Comparison of ENCODE assay signal across 8 cellular contexts in the genomic region with DNA sequence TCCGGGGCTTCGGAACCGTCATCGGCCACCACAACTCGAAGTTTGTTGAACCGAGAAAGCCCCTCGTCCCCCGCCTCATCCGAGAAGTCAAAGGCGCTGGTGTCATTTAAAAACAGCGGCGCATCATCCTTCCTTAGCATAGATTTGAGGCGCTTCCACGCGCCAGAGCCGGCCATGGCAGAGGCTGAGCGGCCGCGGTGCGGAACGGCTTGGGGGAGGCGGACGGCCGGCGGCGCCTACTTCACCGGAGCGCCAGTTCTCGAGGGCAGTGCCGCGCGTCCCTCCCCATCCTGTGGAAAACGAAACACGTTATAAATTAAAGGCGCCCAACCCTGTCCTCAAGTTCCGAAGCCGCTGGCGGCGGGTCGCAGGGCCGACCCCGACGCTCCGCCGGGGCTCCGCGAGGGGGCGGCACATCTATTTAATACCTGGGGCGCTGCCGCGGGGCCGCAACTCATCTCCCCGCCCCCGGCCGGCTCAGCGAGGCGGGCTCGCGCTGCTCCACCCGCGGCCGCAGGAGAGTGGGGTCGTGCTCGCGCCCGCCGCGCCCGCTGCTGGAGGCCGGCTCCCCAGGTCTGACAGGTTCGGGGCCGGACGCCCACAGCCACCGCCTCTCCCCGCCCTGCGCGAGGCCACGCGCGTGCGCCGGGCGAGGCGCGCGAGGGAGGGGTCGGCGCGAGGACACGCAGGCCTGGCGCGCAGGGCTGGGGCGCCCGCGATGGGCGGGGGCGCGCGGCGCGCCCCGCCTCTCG. TPM values are rescaled to one million over a fixed set of nuclear protein-coding genes. Genes with fewer than 3 reads are reported as not detected.
DNase-seq lines count a peak whose midpoint lies in the region; ATAC-seq and TF ChIP-seq lines count a peak whose summit lies in the region.

A gene with protein sequence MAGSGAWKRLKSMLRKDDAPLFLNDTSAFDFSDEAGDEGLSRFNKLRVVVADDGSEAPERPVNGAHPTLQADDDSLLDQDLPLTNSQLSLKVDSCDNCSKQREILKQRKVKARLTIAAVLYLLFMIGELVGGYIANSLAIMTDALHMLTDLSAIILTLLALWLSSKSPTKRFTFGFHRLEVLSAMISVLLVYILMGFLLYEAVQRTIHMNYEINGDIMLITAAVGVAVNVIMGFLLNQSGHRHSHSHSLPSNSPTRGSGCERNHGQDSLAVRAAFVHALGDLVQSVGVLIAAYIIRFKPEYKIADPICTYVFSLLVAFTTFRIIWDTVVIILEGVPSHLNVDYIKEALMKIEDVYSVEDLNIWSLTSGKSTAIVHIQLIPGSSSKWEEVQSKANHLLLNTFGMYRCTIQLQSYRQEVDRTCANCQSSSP (minus strand): TSS at position 577 of the 752 bp plus-strand sequence. CDS start 401 bp downstream, at position 176.

- peak within 1 kb of the TSS; percentile 73 for H3K27ac Mint-ChIP-seq in activated naive CD4-positive, alpha-beta T cell treated with anti-CD3 and anti-CD28 coated beads, Interleukin-2, amount 50 U/mL, for 24 hours
- H3K27ac Mint-ChIP-seq in glutamatergic neuron (ENCODE audit: unreplicated experiment) (no peak within 1 kb of the TSS), osteocyte (ENCODE audit: unreplicated experiment) (peak within 1 kb of the TSS; percentile 91)

- H3K27ac ChIP-seq in RWPE2 (ENCODE audit: poor library complexity, severe bottlenecking) (peak within 1 kb of the TSS; percentile 23), thoracic aorta (peak within 1 kb of the TSS; percentile 66 to 80)

- H3K27me3 Mint-ChIP-seq in activated naive CD4-positive, alpha-beta T cell treated with anti-CD3 and anti-CD28 coated beads, Interleukin-2, amount 50 U/mL, for 24 hours: no peaks in the 10 kb centered on the region
- H3K27me3 Mint-ChIP-seq in glutamatergic neuron (ENCODE audit: unreplicated experiment): peaks cover 31% of the 10 kb centered on the region
- no peaks in the 10 kb centered on the region for H3K27me3 Mint-ChIP-seq in osteocyte (ENCODE audit: unreplicated experiment)

- H3K4me1 Mint-ChIP-seq in activated naive CD4-positive, alpha-beta T cell treated with anti-CD3 and anti-CD28 coated beads, Interleukin-2, amount 50 U/mL, for 24 hours: peaks cover 34% of the 10 kb centered on the region
- H3K4me1 Mint-ChIP-seq in glutamatergic neuron (ENCODE audit: low read depth, unreplicated experiment) (peaks cover 7% of the 10 kb centered on the region), osteocyte (ENCODE audit: unreplicated experiment) (peaks cover 36% of the 10 kb centered on the region)

- H3K36me3 ChIP-seq in RWPE2 (ENCODE audit: low read depth) (no peaks in the 10 kb centered on the region), thoracic aorta (no peaks in the 10 kb centered on the region)

- H3K36me3 Mint-ChIP-seq in activated naive CD4-positive, alpha-beta T cell treated with anti-CD3 and anti-CD28 coated beads, Interleukin-2, amount 50 U/mL, for 24 hours: peaks cover 2% of the 10 kb centered on the region
- H3K36me3 Mint-ChIP-seq in glutamatergic neuron (ENCODE audit: unreplicated experiment) (peaks cover 5% of the 10 kb centered on the region), osteocyte (ENCODE audit: unreplicated experiment) (peaks cover 13% of the 10 kb centered on the region)

- DNase-seq in AG20443 (ENCODE audit: low spot score) (peak; percentile 95), RWPE2 (ENCODE audit: low spot score) (peak; percentile 74), glutamatergic neuron (peak; percentile 59), osteocyte (ENCODE audit: extremely low spot score, unreplicated experiment) (peak; percentile 89), thoracic aorta (ENCODE audit: low spot score) (peak; percentile 7)

- H3K4me3 Mint-ChIP-seq in activated naive CD4-positive, alpha-beta T cell treated with anti-CD3 and anti-CD28 coated beads, Interleukin-2, amount 50 U/mL, for 24 hours: peak within 1 kb of the TSS; percentile 89
- peak within 1 kb of the TSS; percentile 92 for H3K4me3 Mint-ChIP-seq in glutamatergic neuron (ENCODE audit: unreplicated experiment)
- H3K4me3 Mint-ChIP-seq in osteocyte (ENCODE audit: unreplicated experiment): peak within 1 kb of the TSS; percentile 91

- H3K9me3 ChIP-seq in RWPE2 (ENCODE audit: severe bottlenecking) (no peaks in the 10 kb centered on the region), thoracic aorta (no peaks in the 10 kb centered on the region)

- peaks cover 10% of the 10 kb centered on the region for H3K4me1 ChIP-seq in RWPE2 (ENCODE audit: insufficient read depth, poor library complexity, severe bottlenecking)
- peaks cover 7 to 26% of the 10 kb centered on the region in 2 donors for H3K4me1 ChIP-seq in thoracic aorta (ENCODE audit: control insufficient read depth in 1 of 2, low read depth in 2 of 2)

- TF ChIP-seq CTCF in RWPE2 (IDR thresholded peaks at IDR 0.05; ENCODE audit: poor library complexity, severe bottlenecking): peak; percentile 80
- no peak for TF ChIP-seq CTCF in glutamatergic neuron (IDR thresholded peaks at IDR 0.05; ENCODE audit: partially characterized antibody, unreplicated experiment)
- TF ChIP-seq CTCF in osteocyte (IDR thresholded peaks at IDR 0.05): peak; percentile 69
- TF ChIP-seq CTCF in thoracic aorta (IDR thresholded peaks at IDR 0.05): peak; percentile 29

- no peaks in the 10 kb centered on the region for H3K9me3 Mint-ChIP-seq in activated naive CD4-positive, alpha-beta T cell treated with anti-CD3 and anti-CD28 coated beads, Interleukin-2, amount 50 U/mL, for 24 hours
- H3K9me3 Mint-ChIP-seq in glutamatergic neuron (ENCODE audit: unreplicated experiment) (peaks cover 2% of the 10 kb centered on the region), osteocyte (ENCODE audit: unreplicated experiment) (no peaks in the 10 kb centered on the region)

- H3K4me3 ChIP-seq in RWPE2 (ENCODE audit: severe bottlenecking) (peak within 1 kb of the TSS; percentile 62), thoracic aorta (peak within 1 kb of the TSS; percentile 93)

- no peaks in the 10 kb centered on the region for H3K27me3 ChIP-seq in RWPE2 (ENCODE audit: insufficient read depth, poor library complexity, severe bottlenecking)
- no peaks in the 10 kb centered on the region for H3K27me3 ChIP-seq in thoracic aorta (replicated peaks; ENCODE audit: insufficient read depth)

- ATAC-seq in GM19023 (IDR thresholded peaks at IDR 0.05; ENCODE audit: unreplicated experiment) (peak; percentile 92), HG03196 (IDR thresholded peaks at IDR 0.05; ENCODE audit: unreplicated experiment) (peak; percentile 61), RWPE2 (ENCODE audit: low read depth) (peak; percentile 82), thoracic aorta (ENCODE audit: insufficient number of reproducible peaks, low FRiP score, low read depth) (peak; percentile 63)

RNA-seq across cellular contexts. Expression of the gene that starts here (rescaled TPM):
- total RNA-seq in glutamatergic neuron (ENCODE audit: unreplicated experiment) (0.34 TPM), osteocyte (14.8 and 15.4 TPM in 2 replicates), thoracic aorta (10 to 100 TPM in 1 of 2 donors, 1 to 10 TPM in 1; 6.5 to 11.1 TPM)

Comparison
In these comparisons a context has a peak if more than half of its experiments do, and no peak if none do; other contexts are left out.
1. Peak in every context shown above with its lines: DNase-seq, ATAC-seq, H3K4me3 ChIP-seq and H3K27ac ChIP-seq.
2. Peak in DNase-seq in glutamatergic neuron; RNA of the gene not detected or under 1 TPM.
3. DNase-seq: peak in every context shown above with its lines; median percentile 95 in AG20443; 89 in osteocyte; 74 in RWPE2; 59 in glutamatergic neuron; 7 in thoracic aorta.